Comparison of ENCODE assay signal across 14 cellular contexts in genomic region chr6:91299544-91300491, GRCh38.
DNase-seq lines count a peak whose midpoint lies in the region; ATAC-seq and TF ChIP-seq lines count a peak whose summit lies in the region.
"Had no signal": no experiment of that assay in that cellular context is flagged by ENCODE, and none has a peak within 500 bp of the region (broad histone marks: within the 10 kb centered on the region; RNA-seq: fewer than 3 reads in every experiment).

No MANE protein-coding gene starts in this region.

- no peaks in the 10 kb centered on the region for H3K4me1 Mint-ChIP-seq in naive thymus-derived CD4-positive, alpha-beta T cell

- no peak overlapping the region for H3K4me3 Mint-ChIP-seq in naive thymus-derived CD4-positive, alpha-beta T cell

- H3K27ac ChIP-seq in HUES64 (ENCODE audit: low read depth, low read length) (peak overlapping the region; percentile 14; the same call in 1 of the 2 replicates), SJSA1 (peak overlapping the region; percentile 58), hepatocyte (peak overlapping the region; percentile 58), dorsolateral prefrontal cortex (peak overlapping the region in 2 of 59 donors; percentile 3 to 43)
- H3K27ac ChIP-seq in naive thymus-derived CD4-positive, alpha-beta T cell (ENCODE audit: low read depth, low read length), result no peak overlapping the region

- no peak overlapping the region for H2AFZ ChIP-seq in hepatocyte

- 43% methylated on average over 6 of the region's 7 CpGs for WGBS in HUES64
- WGBS in hepatocyte (ENCODE audit: low lambda C conversion rate, missing lambda C conversion rate), result 48% methylated on average over 7 of the region's 7 CpGs

- H3K9me2 ChIP-seq in hepatocyte (replicated peaks; ENCODE audit: insufficient read depth), result no peaks in the 10 kb centered on the region

- intact Hi-C loops in dorsolateral prefrontal cortex (cut with DNase I), result no loop called here
- intact Hi-C loops in naive thymus-derived CD4-positive, alpha-beta T cell (cut with micrococcal nuclease), result no loop called here

- no peaks in the 10 kb centered on the region for H4K20me1 ChIP-seq in hepatocyte (ENCODE audit: insufficient read depth, poor library complexity, severe bottlenecking)

- peak overlapping the region; percentile 15 for H3K4me3 ChIP-seq in HUES64 (ENCODE audit: low read length)
- H3K4me3 ChIP-seq in SJSA1, result no peak overlapping the region
- no peak overlapping the region for H3K4me3 ChIP-seq in hepatocyte
- no peak overlapping the region for H3K4me3 ChIP-seq in skeletal muscle cell (ENCODE audit: low read depth, low read length)
- H3K4me3 ChIP-seq in dorsolateral prefrontal cortex, result no peak overlapping the region
- no peak overlapping the region for H3K4me3 ChIP-seq in naive thymus-derived CD4-positive, alpha-beta T cell (ENCODE audit: low read length)

- no peaks in the 10 kb centered on the region for H3K36me3 Mint-ChIP-seq in naive thymus-derived CD4-positive, alpha-beta T cell

- H3K9me3 ChIP-seq in HUES64 (ENCODE audit: insufficient read depth, low read depth, low read length) (no peaks in the 10 kb centered on the region; the same call in 1 of the 2 replicates), SJSA1 (replicated peaks) (no peaks in the 10 kb centered on the region), hepatocyte (ENCODE audit: low read depth) (no peaks in the 10 kb centered on the region)
- no peaks in the 10 kb centered on the region for H3K9me3 ChIP-seq in naive thymus-derived CD4-positive, alpha-beta T cell (ENCODE audit: control insufficient read depth in 2 of 3, low read length in 3 of 3)

- CTCF ChIA-PET in naive thymus-derived CD4-positive, alpha-beta T cell (lab: Charles Lee), result no interaction called here

- TF ChIP-seq CTCF in hepatocyte (IDR thresholded peaks at IDR 0.05; ENCODE audit: poor library complexity) (no peak), dorsolateral prefrontal cortex (IDR thresholded peaks at IDR 0.05 in 54 of 56, conservative IDR thresholded peaks at IDR 0.05 in 2 of 56; ENCODE audit: low read depth in 1 of 56, partially characterized antibody in 56 of 56) (no peak)

- POLR2A ChIA-PET in naive thymus-derived CD4-positive, alpha-beta T cell (lab: Charles Lee), result no interaction called here

- H3K27ac Mint-ChIP-seq in naive thymus-derived CD4-positive, alpha-beta T cell, result no peak overlapping the region

- H3K27me3 ChIP-seq in HUES64 (ENCODE audit: insufficient read depth, low read length), result peaks cover 99% of the 10 kb centered on the region
- no peaks in the 10 kb centered on the region for H3K27me3 ChIP-seq in SJSA1 (replicated peaks)
- no peaks in the 10 kb centered on the region for H3K27me3 ChIP-seq in hepatocyte
- peaks cover 0 to 9% (median 0%) of the 10 kb centered on the region in 45 donors for H3K27me3 ChIP-seq in dorsolateral prefrontal cortex
- no peaks in the 10 kb centered on the region for H3K27me3 ChIP-seq in naive thymus-derived CD4-positive, alpha-beta T cell (ENCODE audit: control insufficient read depth in 2 of 2, insufficient read depth in 2 of 2, low read length in 2 of 2)

- H3K9ac ChIP-seq in HUES64 (ENCODE audit: low read depth, low read length), result no peak overlapping the region

- H3K36me3 ChIP-seq in HUES64 (ENCODE audit: insufficient read depth, low read length) (no peaks in the 10 kb centered on the region), SJSA1 (no peaks in the 10 kb centered on the region), hepatocyte (replicated peaks; ENCODE audit: insufficient read depth, low read depth) (no peaks in the 10 kb centered on the region)
- H3K36me3 ChIP-seq in naive thymus-derived CD4-positive, alpha-beta T cell (ENCODE audit: control insufficient read depth in 2 of 3, insufficient read depth in 3 of 3, low read length in 3 of 3), result no peaks in the 10 kb centered on the region

- H3K4me1 ChIP-seq in HUES64 (ENCODE audit: insufficient read depth, low read length) (peaks cover 22% of the 10 kb centered on the region), SJSA1 (replicated peaks) (peaks cover 18% of the 10 kb centered on the region), hepatocyte (ENCODE audit: insufficient read depth) (peaks cover 19% of the 10 kb centered on the region)
- no peaks in the 10 kb centered on the region for H3K4me1 ChIP-seq in naive thymus-derived CD4-positive, alpha-beta T cell (ENCODE audit: control insufficient read depth in 2 of 2, insufficient read depth in 2 of 2, low read length in 2 of 2)

- H3K4me2 ChIP-seq in hepatocyte, result no peak overlapping the region

- peaks cover 0 to 6% (median 0%) of the 10 kb centered on the region in 11 donors for H3K9me3 Mint-ChIP-seq in naive thymus-derived CD4-positive, alpha-beta T cell

- H3K27me3 Mint-ChIP-seq in naive thymus-derived CD4-positive, alpha-beta T cell, result no peaks in the 10 kb centered on the region

- peak; percentile 74 to 90 for DNase-seq in SJSA1 (ENCODE audit: low read depth in 1 of 2, low spot score in 2 of 2)
- DNase-seq in hepatocyte (ENCODE audit: low spot score), result peak; percentile 49
- DNase-seq in skeletal muscle cell (ENCODE audit: low read depth), result peak; percentile 64
- no peak for DNase-seq in activated T-cell treated with anti-CD3 and anti-CD28 coated beads for 4 hours
- DNase-seq in dorsolateral prefrontal cortex, result no peak
- DNase-seq in naive thymus-derived CD4-positive, alpha-beta T cell, result no peak
- no peak for DNase-seq in activated CD4-positive, CD25-positive, alpha-beta regulatory T cell treated with anti-CD3 and anti-CD28 coated beads, Interleukin-2, amount 50 U/mL, for 72 hours
- DNase-seq: activated T-cell treated with anti-CD3 and anti-CD28 coated beads, Interleukin-2, amount 50 U/mL, for 48 hours; DND-41; NCI-H526; stimulated activated CD4-positive, alpha-beta T cell treated with anti-CD3 and anti-CD28 coated beads, Interleukin-12 subunit alpha, Interleukin-12 subunit beta, amount 100 ng/mL, for 4 hours had no signal

- no peaks in the 10 kb centered on the region for H3K79me2 ChIP-seq in hepatocyte

- no peak for ATAC-seq in naive thymus-derived CD4-positive, alpha-beta T cell
- ATAC-seq: HCT116, left colon had no signal

Comparison
In these comparisons a context has a peak if more than half of its experiments do, and no peak if none do; other contexts are left out.
1. DNase-seq: peak in SJSA1 (2 of 2), hepatocyte (single experiment) and skeletal muscle cell (single experiment); none in activated T-cell treated with anti-CD3 and anti-CD28 coated beads for 4 hours (single experiment), dorsolateral prefrontal cortex (0 of 10), naive thymus-derived CD4-positive, alpha-beta T cell (0 of 9) and activated CD4-positive, CD25-positive, alpha-beta regulatory T cell treated with anti-CD3 and anti-CD28 coated beads, Interleukin-2, amount 50 U/mL, for 72 hours (single experiment).